Comparison of ENCODE assay signal across 30 cellular contexts in genomic region chr2:209726311-209726710, GRCh38. TPM values are rescaled to one million over a fixed set of nuclear protein-coding genes. Genes with fewer than 3 reads are reported as not detected.
"Had no signal": no experiment of that assay in that cellular context is flagged by ENCODE, and none has a peak within 500 bp of the region (broad histone marks: within the 10 kb centered on the region; RNA-seq: fewer than 3 reads in every experiment).

No MANE protein-coding gene starts in this region.

- H3K27me3 ChIP-seq: dorsolateral prefrontal cortex, esophagus squamous epithelium, left lung, sigmoid colon, tibial nerve, upper lobe of right lung, uterus had no signal

- H3K27ac ChIP-seq: esophagus squamous epithelium, left lung, psoas muscle, sigmoid colon, thoracic aorta, tibial nerve, upper lobe of right lung, uterus had no signal

- H3K4me3 ChIP-seq: dorsolateral prefrontal cortex, esophagus squamous epithelium, left lung, psoas muscle, sigmoid colon, thoracic aorta, tibial nerve, upper lobe of right lung, uterus had no signal

- H3K4me1 ChIP-seq: esophagus squamous epithelium, left lung, psoas muscle, sigmoid colon, tibial nerve, upper lobe of right lung, uterus had no signal

- FAIRE-seq: colon, frontal cortex had no signal

- ATAC-seq: left cardiac atrium; left lung; naive thymus-derived CD8-positive, alpha-beta T cell; psoas muscle; right cardiac atrium; stimulated activated effector memory CD8-positive, alpha-beta T cell treated with anti-CD3 and anti-CD28 coated beads, Interleukin-12 subunit alpha, Interleukin-12 subunit beta, amount 100 ng/mL, for 72 hours; stimulated activated naive CD8-positive, alpha-beta T cell treated with anti-CD3 and anti-CD28 coated beads, Interleukin-15, Interleukin-2, amounts not matched to agents 100 U/mL and 50 U/mL, for 24 hours; upper lobe of right lung had no signal

- H3K9me3 ChIP-seq: esophagus squamous epithelium, left lung, psoas muscle, sigmoid colon, thoracic aorta, tibial nerve, upper lobe of right lung, uterus had no signal

- H3K27me3 Mint-ChIP-seq: naive thymus-derived CD8-positive, alpha-beta T cell had no signal

- H3K36me3 ChIP-seq: esophagus squamous epithelium, left lung, sigmoid colon, thoracic aorta, upper lobe of right lung, uterus had no signal

- H3K9me3 Mint-ChIP-seq: nephron progenitor cell; stimulated activated effector memory CD8-positive, alpha-beta T cell treated with anti-CD3 and anti-CD28 coated beads, Interleukin-12 subunit alpha, Interleukin-12 subunit beta, amount 100 ng/mL, for 72 hours had no signal

- H3K27ac Mint-ChIP-seq: naive thymus-derived CD8-positive, alpha-beta T cell; nephron progenitor cell; stimulated activated effector memory CD8-positive, alpha-beta T cell treated with anti-CD3 and anti-CD28 coated beads, Interleukin-12 subunit alpha, Interleukin-12 subunit beta, amount 100 ng/mL, for 72 hours had no signal

- H3K36me3 Mint-ChIP-seq: naive thymus-derived CD8-positive, alpha-beta T cell; stimulated activated effector memory CD8-positive, alpha-beta T cell treated with anti-CD3 and anti-CD28 coated beads, Interleukin-12 subunit alpha, Interleukin-12 subunit beta, amount 100 ng/mL, for 72 hours had no signal

- H3K4me3 Mint-ChIP-seq: naive thymus-derived CD8-positive, alpha-beta T cell; nephron progenitor cell; stimulated activated effector memory CD8-positive, alpha-beta T cell treated with anti-CD3 and anti-CD28 coated beads, Interleukin-12 subunit alpha, Interleukin-12 subunit beta, amount 100 ng/mL, for 72 hours had no signal

- H3K4me1 Mint-ChIP-seq: naive thymus-derived CD8-positive, alpha-beta T cell; stimulated activated effector memory CD8-positive, alpha-beta T cell treated with anti-CD3 and anti-CD28 coated beads, Interleukin-12 subunit alpha, Interleukin-12 subunit beta, amount 100 ng/mL, for 72 hours had no signal

- DNase-seq: cerebellar nuclear complex; dorsolateral prefrontal cortex; effector CD4-positive, alpha-beta T cell; esophagus squamous epithelium; hypothalamus; left cardiac atrium; left lung; mesendoderm; midbrain; naive thymus-derived CD8-positive, alpha-beta T cell; nephron progenitor cell; nucleus accumbens; psoas muscle; right cardiac atrium; sigmoid colon; stimulated activated CD4-positive, alpha-beta T cell treated with anti-CD3 and anti-CD28 coated beads, Interleukin-2, amount 100 ng/mL, for 24 hours; stimulated activated CD4-positive, alpha-beta T cell treated with anti-CD3 and anti-CD28 coated beads, Interleukin-4, amount 100 ng/mL, for 24 hours; stimulated activated naive CD8-positive, alpha-beta T cell treated with anti-CD3 and anti-CD28 coated beads, Interleukin-15, Interleukin-2, amounts not matched to agents 100 U/mL and 50 U/mL, for 24 hours; substantia nigra; upper lobe of right lung; uterus had no signal

RNA-seq across cellular contexts. Expression of gene UNC80, which starts 45.3 kb away (rescaled TPM):
- total RNA-seq: epithelial cell of proximal tubule; kidney epithelial cell; myocyte; naive thymus-derived CD8-positive, alpha-beta T cell; osteocyte; psoas muscle; thoracic aorta; upper lobe of right lung had no signal
- polyA plus RNA-seq: naive thymus-derived CD8-positive, alpha-beta T cell had no signal
